ENCODE assay signal across 8 cellular contexts in the genomic region with DNA sequence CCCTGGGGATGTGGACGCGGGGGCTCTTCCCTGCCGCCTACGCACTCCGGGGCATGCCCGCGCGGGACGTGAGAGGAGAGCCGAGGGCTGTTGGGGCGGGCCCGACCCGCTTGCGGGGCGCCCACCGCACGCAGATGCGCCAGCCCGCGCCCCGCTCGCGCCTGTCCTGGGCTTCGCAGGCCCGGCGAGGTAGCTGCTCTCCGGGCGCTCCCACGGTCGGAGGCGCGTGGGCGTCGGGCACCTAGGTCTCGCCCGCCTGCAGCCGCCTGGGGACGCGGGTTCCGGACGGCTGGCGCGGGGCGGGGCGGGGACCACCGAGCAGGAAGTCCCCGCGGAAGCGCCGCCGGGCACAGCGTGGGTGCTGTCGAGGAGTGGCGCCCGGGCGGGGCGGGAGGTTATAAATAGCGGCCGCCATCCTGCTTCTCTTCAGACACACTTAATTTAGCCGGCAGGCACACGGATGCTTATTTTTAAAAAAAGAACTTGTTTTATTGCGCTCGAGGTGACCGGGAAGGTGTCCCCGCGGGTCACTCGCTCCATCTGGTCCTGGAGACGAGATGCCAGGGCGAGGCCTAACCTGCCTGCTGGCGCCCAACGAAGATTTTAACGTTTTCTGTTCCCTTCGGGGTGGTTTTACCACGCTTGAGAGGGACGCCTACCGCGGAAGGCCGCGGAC. TPM values are rescaled to one million over a fixed set of nuclear protein-coding genes. Genes with fewer than 3 reads are reported as not detected.
DNase-seq lines count a peak whose midpoint lies in the region; ATAC-seq and TF ChIP-seq lines count a peak whose summit lies in the region.

No MANE protein-coding gene starts in this region.

- peaks cover 5% of the 10 kb centered on the region for H3K4me1 ChIP-seq in colonic mucosa

- intact Hi-C loops in colonic mucosa (cut with DNase I), result loop anchor here (5.0 kb wide), 2 partner anchors 69 to 234 kb away; no protein-coding TSS in a partner anchor

- H3K4me1 Mint-ChIP-seq in T-helper 2 cell treated with Interferon-gamma antibody and Interleukin-4, amounts not matched to agents 5 μg/mL and 100 μg/mL, for 36 hours (ENCODE audit: low read depth), result peaks cover 16% of the 10 kb centered on the region
- H3K4me1 Mint-ChIP-seq in nephron progenitor cell (peaks cover 29% of the 10 kb centered on the region), type B pancreatic cell (ENCODE audit: unreplicated experiment) (peaks cover 27% of the 10 kb centered on the region)

- no peaks in the 10 kb centered on the region for H3K9me3 ChIP-seq in colonic mucosa

- H3K27me3 Mint-ChIP-seq in T-helper 2 cell treated with Interferon-gamma antibody and Interleukin-4, amounts not matched to agents 5 μg/mL and 100 μg/mL, for 36 hours (ENCODE audit: low read depth), result peaks cover 59% of the 10 kb centered on the region
- H3K27me3 Mint-ChIP-seq in nephron progenitor cell (ENCODE audit: low read depth, poor library complexity) (peaks cover 80% of the 10 kb centered on the region), type B pancreatic cell (peaks cover 63% of the 10 kb centered on the region)

- H3K27me3 ChIP-seq in colonic mucosa, result peaks cover 57% of the 10 kb centered on the region

- H3K4me3 Mint-ChIP-seq in T-helper 2 cell treated with Interferon-gamma antibody and Interleukin-4, amounts not matched to agents 5 μg/mL and 100 μg/mL, for 36 hours, result peak overlapping the region; percentile 78
- peak overlapping the region; percentile 68 for H3K4me3 Mint-ChIP-seq in nephron progenitor cell
- peak overlapping the region; percentile 78 for H3K4me3 Mint-ChIP-seq in type B pancreatic cell

- H3K9ac ChIP-seq in colonic mucosa (ENCODE audit: low read depth in 2 of 2, low read length in 2 of 2), result no peak overlapping the region

- ATAC-seq in GM18870 (IDR thresholded peaks at IDR 0.05; ENCODE audit: unreplicated experiment) (peak; percentile 41), HG02938 (IDR thresholded peaks at IDR 0.05; ENCODE audit: unreplicated experiment) (peak; percentile 43)

- peaks cover 2% of the 10 kb centered on the region for H3K36me3 Mint-ChIP-seq in T-helper 2 cell treated with Interferon-gamma antibody and Interleukin-4, amounts not matched to agents 5 μg/mL and 100 μg/mL, for 36 hours (ENCODE audit: low read depth)
- no peaks in the 10 kb centered on the region for H3K36me3 Mint-ChIP-seq in nephron progenitor cell (ENCODE audit: low read depth)
- no peaks in the 10 kb centered on the region for H3K36me3 Mint-ChIP-seq in type B pancreatic cell

- H3K4me3 ChIP-seq in colonic mucosa, result peak overlapping the region; percentile 34

- H3K9me3 Mint-ChIP-seq in T-helper 2 cell treated with Interferon-gamma antibody and Interleukin-4, amounts not matched to agents 5 μg/mL and 100 μg/mL, for 36 hours, result no peaks in the 10 kb centered on the region
- H3K9me3 Mint-ChIP-seq in nephron progenitor cell, result no peaks in the 10 kb centered on the region
- no peaks in the 10 kb centered on the region for H3K9me3 Mint-ChIP-seq in type B pancreatic cell

- no peak overlapping the region for H3K27ac ChIP-seq in colonic mucosa

- DNase-seq in T-helper 2 cell treated with Interferon-gamma antibody and Interleukin-4, amounts not matched to agents 5 μg/mL and 100 μg/mL, for 36 hours (ENCODE audit: low spot score), result peak; percentile 63
- DNase-seq in colonic mucosa (no peak), nephron progenitor cell (peak; percentile 59), type B pancreatic cell (ENCODE audit: extremely low spot score, unreplicated experiment) (no peak), NCI-H774 (lab: John Stamatoyannopoulos, UW) (no peak), NCI-H146 treated with DMSO at 0.1 percent for 48 hours (lab: John Stamatoyannopoulos, UW; ENCODE audit: unreplicated experiment) (no peak)

- no peak overlapping the region for H3K27ac Mint-ChIP-seq in T-helper 2 cell treated with Interferon-gamma antibody and Interleukin-4, amounts not matched to agents 5 μg/mL and 100 μg/mL, for 36 hours
- H3K27ac Mint-ChIP-seq in nephron progenitor cell (no peak overlapping the region), type B pancreatic cell (no peak overlapping the region)

- no peaks in the 10 kb centered on the region for H3K36me3 ChIP-seq in colonic mucosa

- TF ChIP-seq CTCF in colonic mucosa (IDR thresholded peaks at IDR 0.05) (no peak), nephron progenitor cell (IDR thresholded peaks at IDR 0.05) (no peak), type B pancreatic cell (conservative IDR thresholded peaks at IDR 0.05) (no peak)

RNA-seq across cellular contexts. Expression of a gene that starts 0.6 kb away (rescaled TPM):
- total RNA-seq in colonic mucosa (under 1 TPM in 1 of 2 donors, not detected in 1; 0.05 TPM), type B pancreatic cell (ENCODE audit: low replicate concordance) (0.31 and 0.60 TPM in 2 replicates)

RNA-seq across cellular contexts. Expression of a gene that starts 31.3 kb away (rescaled TPM):
- total RNA-seq in colonic mucosa (10 to 100 TPM; 41.5 to 50.4 TPM), type B pancreatic cell (ENCODE audit: low replicate concordance) (14.3 and 17.0 TPM in 2 replicates)

Comparison
In these comparisons a context has a peak if more than half of its experiments do, and no peak if none do; other contexts are left out.
1. DNase-seq: peak in T-helper 2 cell treated with Interferon-gamma antibody and Interleukin-4, amounts not matched to agents 5 μg/mL and 100 μg/mL, for 36 hours (single experiment) and nephron progenitor cell (single experiment); none in colonic mucosa (single experiment), type B pancreatic cell (single experiment), NCI-H774 (single experiment) and NCI-H146 treated with DMSO at 0.1 percent for 48 hours (single experiment).
2. Peak in every context shown above with its lines, with median percentiles within 50 percentile points of each other: H3K4me3 Mint-ChIP-seq.